ENCODE assay signal across 23 cellular contexts in the genomic region with DNA sequence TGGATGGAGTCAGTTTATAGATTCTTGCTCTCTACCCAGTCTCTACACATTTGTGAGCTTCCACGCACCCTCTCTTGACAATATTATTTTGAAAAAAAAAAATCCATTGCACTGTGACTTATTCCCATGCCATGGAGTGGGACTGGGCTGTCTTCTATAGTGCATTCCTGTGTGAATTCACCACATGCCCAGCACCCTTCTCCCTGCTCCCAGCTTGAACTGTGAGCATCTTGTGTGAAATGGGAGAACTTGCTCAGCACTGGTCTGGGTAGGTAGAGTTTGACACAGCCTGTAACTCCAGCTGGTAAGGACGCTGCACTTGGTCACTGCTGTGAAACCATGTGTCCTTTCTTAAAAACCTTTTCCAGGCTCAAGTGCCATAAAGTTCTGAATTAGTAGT.
"Had no signal": no experiment of that assay in that cellular context is flagged by ENCODE, and none has a peak within 500 bp of the region (broad histone marks: within the 10 kb centered on the region; RNA-seq: fewer than 3 reads in every experiment).

No MANE protein-coding gene starts in this region.

- H3K4me3 Mint-ChIP-seq: activated CD8-positive, alpha-beta T cell treated with anti-CD3 and anti-CD28 coated beads, Interleukin-2, amount 10 ng/mL, durations not matched to agents 7 days and 5 days; activated naive CD4-positive, alpha-beta T cell treated with anti-CD3 and anti-CD28 coated beads for 36 hours; activated naive CD8-positive, alpha-beta T cell treated with anti-CD3 and anti-CD28 coated beads, Interleukin-2, amount 10 ng/mL, durations not matched to agents 7 days and 5 days; activated T-cell treated with anti-CD3 and anti-CD28 coated beads, Interleukin-2, amount 50 U/mL, for 24 hours; effector memory CD8-positive, alpha-beta T cell; stimulated activated effector memory CD8-positive, alpha-beta T cell treated with anti-CD3 and anti-CD28 coated beads, Interleukin-12 subunit alpha, Interleukin-12 subunit beta, amount 100 ng/mL, for 72 hours; stimulated activated naive CD8-positive, alpha-beta T cell treated with anti-CD3 and anti-CD28 coated beads, Interleukin-15, amount 100 ng/mL, for 72 hours had no signal

- ATAC-seq: activated CD8-positive, alpha-beta T cell treated with anti-CD3 and anti-CD28 coated beads, Interleukin-2, amount 10 ng/mL, durations not matched to agents 7 days and 5 days; effector memory CD8-positive, alpha-beta T cell; esophagus mucosa; right lobe of liver; stimulated activated effector memory CD8-positive, alpha-beta T cell treated with anti-CD3 and anti-CD28 coated beads, Interleukin-12 subunit alpha, Interleukin-12 subunit beta, amount 100 ng/mL, for 72 hours; stimulated activated naive CD8-positive, alpha-beta T cell treated with anti-CD3 and anti-CD28 coated beads, Interleukin-15, amount 100 ng/mL, for 72 hours had no signal

- H3K36me3 Mint-ChIP-seq: activated naive CD8-positive, alpha-beta T cell treated with anti-CD3 and anti-CD28 coated beads, Interleukin-2, amount 10 ng/mL, durations not matched to agents 7 days and 5 days; stimulated activated effector memory CD8-positive, alpha-beta T cell treated with anti-CD3 and anti-CD28 coated beads, Interleukin-12 subunit alpha, Interleukin-12 subunit beta, amount 100 ng/mL, for 72 hours had no signal

- H3K27ac ChIP-seq: brain microvascular endothelial cell, right lobe of liver had no signal

- H3K36me3 ChIP-seq: brain microvascular endothelial cell, right lobe of liver, tibial artery had no signal

- H3K27ac Mint-ChIP-seq: activated CD8-positive, alpha-beta T cell treated with anti-CD3 and anti-CD28 coated beads, Interleukin-2, amount 10 ng/mL, durations not matched to agents 7 days and 5 days; activated naive CD4-positive, alpha-beta T cell treated with anti-CD3 and anti-CD28 coated beads for 36 hours; activated naive CD8-positive, alpha-beta T cell treated with anti-CD3 and anti-CD28 coated beads, Interleukin-2, amount 10 ng/mL, durations not matched to agents 7 days and 5 days; activated T-cell treated with anti-CD3 and anti-CD28 coated beads, Interleukin-2, amount 50 U/mL, for 24 hours; effector memory CD8-positive, alpha-beta T cell; stimulated activated effector memory CD8-positive, alpha-beta T cell treated with anti-CD3 and anti-CD28 coated beads, Interleukin-12 subunit alpha, Interleukin-12 subunit beta, amount 100 ng/mL, for 72 hours; stimulated activated naive CD8-positive, alpha-beta T cell treated with anti-CD3 and anti-CD28 coated beads, Interleukin-15, amount 100 ng/mL, for 72 hours had no signal

- H3K4me1 ChIP-seq: right lobe of liver had no signal

- H3K9me3 Mint-ChIP-seq: activated naive CD4-positive, alpha-beta T cell treated with anti-CD3 and anti-CD28 coated beads for 36 hours; activated naive CD8-positive, alpha-beta T cell treated with anti-CD3 and anti-CD28 coated beads, Interleukin-2, amount 10 ng/mL, durations not matched to agents 7 days and 5 days; activated T-cell treated with anti-CD3 and anti-CD28 coated beads, Interleukin-2, amount 50 U/mL, for 24 hours; effector memory CD8-positive, alpha-beta T cell; stimulated activated effector memory CD8-positive, alpha-beta T cell treated with anti-CD3 and anti-CD28 coated beads, Interleukin-12 subunit alpha, Interleukin-12 subunit beta, amount 100 ng/mL, for 72 hours; stimulated activated naive CD8-positive, alpha-beta T cell treated with anti-CD3 and anti-CD28 coated beads, Interleukin-15, amount 100 ng/mL, for 72 hours had no signal

- H3K9me3 ChIP-seq: right lobe of liver, tibial artery had no signal

- H3K4me3 ChIP-seq: right lobe of liver, tibial artery had no signal

- H3K27me3 ChIP-seq: brain microvascular endothelial cell, right lobe of liver, tibial artery had no signal

- DNase-seq: activated CD4-positive, alpha-beta T cell treated with anti-CD3 and anti-CD28 coated beads for 1 hour; activated CD4-positive, alpha-beta T cell treated with anti-CD3 and anti-CD28 coated beads, Interleukin-2, amount 50 U/mL, for 1 hour; activated CD8-positive, alpha-beta memory T cell treated with anti-CD3 and anti-CD28 coated beads, Interleukin-2, amount 50 U/mL, for 4 hours; activated CD8-positive, alpha-beta T cell treated with anti-CD3 and anti-CD28 coated beads, Interleukin-2, amount 10 ng/mL, durations not matched to agents 7 days and 5 days; activated naive CD4-positive, alpha-beta T cell treated with anti-CD3 and anti-CD28 coated beads for 36 hours; activated naive CD8-positive, alpha-beta T cell treated with anti-CD3 and anti-CD28 coated beads, Interleukin-2, amount 10 ng/mL, durations not matched to agents 7 days and 5 days; activated T-cell treated with anti-CD3 and anti-CD28 coated beads, Interleukin-2, amount 50 U/mL, for 24 hours; amygdala; brain microvascular endothelial cell; caudate nucleus; effector memory CD8-positive, alpha-beta T cell; hypothalamus; nucleus accumbens; posterior cingulate gyrus; right lobe of liver; small intestine; stimulated activated CD4-positive, alpha-beta T cell treated with anti-CD3 and anti-CD28 coated beads, Interleukin-2, amount 100 ng/mL, for 24 hours; stimulated activated naive CD8-positive, alpha-beta T cell treated with anti-CD3 and anti-CD28 coated beads, Interleukin-15, amount 100 ng/mL, for 72 hours; T-helper 1 cell; T-helper 9 cell; tibial artery had no signal

- H3K4me1 Mint-ChIP-seq: activated naive CD8-positive, alpha-beta T cell treated with anti-CD3 and anti-CD28 coated beads, Interleukin-2, amount 10 ng/mL, durations not matched to agents 7 days and 5 days; stimulated activated effector memory CD8-positive, alpha-beta T cell treated with anti-CD3 and anti-CD28 coated beads, Interleukin-12 subunit alpha, Interleukin-12 subunit beta, amount 100 ng/mL, for 72 hours; stimulated activated naive CD8-positive, alpha-beta T cell treated with anti-CD3 and anti-CD28 coated beads, Interleukin-15, amount 100 ng/mL, for 72 hours had no signal
